In genomic region chr10:53744746-53745145, GRCh38 we compare ENCODE assay signal across 31 cellular contexts.
"Had no signal": no experiment of that assay in that cellular context is flagged by ENCODE, and none has a peak within 500 bp of the region (broad histone marks: within the 10 kb centered on the region; RNA-seq: fewer than 3 reads in every experiment).

No MANE protein-coding gene starts in this region.

- H3K36me3 Mint-ChIP-seq: activated naive CD4-positive, alpha-beta T cell treated with anti-CD3 and anti-CD28 coated beads, Interleukin-2, amount 10 ng/mL, durations not matched to agents 7 days and 5 days; activated naive CD8-positive, alpha-beta T cell; brain had no signal

- H3K4me1 Mint-ChIP-seq: activated CD4-positive, alpha-beta T cell treated with anti-CD3 and anti-CD28 coated beads for 36 hours; activated CD4-positive, alpha-beta T cell treated with anti-CD3 and anti-CD28 coated beads, Interleukin-2, amount 10 ng/mL, durations not matched to agents 7 days and 5 days; activated naive CD4-positive, alpha-beta T cell treated with anti-CD3 and anti-CD28 coated beads, Interleukin-2, amount 10 ng/mL, durations not matched to agents 7 days and 5 days; activated naive CD8-positive, alpha-beta T cell treated with anti-CD3 and anti-CD28 coated beads, Interleukin-2, amount 50 U/mL, for 24 hours; brain had no signal

- H3K4me3 Mint-ChIP-seq: activated CD4-positive, alpha-beta T cell treated with anti-CD3 and anti-CD28 coated beads for 36 hours; activated CD4-positive, alpha-beta T cell treated with anti-CD3 and anti-CD28 coated beads, Interleukin-2, amount 10 ng/mL, durations not matched to agents 7 days and 5 days; activated CD8-positive, alpha-beta T cell treated with anti-CD3 and anti-CD28 coated beads, Interleukin-2, amount 10 ng/mL, durations not matched to agents 7 days and 5 days; activated naive CD4-positive, alpha-beta T cell treated with anti-CD3 and anti-CD28 coated beads, Interleukin-2, amount 10 ng/mL, durations not matched to agents 7 days and 5 days; activated naive CD8-positive, alpha-beta T cell; activated naive CD8-positive, alpha-beta T cell treated with anti-CD3 and anti-CD28 coated beads, Interleukin-2, amount 50 U/mL, for 24 hours; activated T-cell treated with anti-CD3 and anti-CD28 coated beads, Interleukin-2, amount 50 U/mL, for 4 hours; activated T-helper 1 cell treated with anti-CD3 and anti-CD28 coated beads, Interleukin-12 subunit alpha, Interleukin-12 subunit beta, Interleukin-2, Interleukin-4 antibody, amounts not matched to agents 30 ng/mL and 10 ng/mL and 1 ng/mL, durations not matched to agents 14 hours and 24 hours and 36 hours; brain had no signal

- H3K27ac Mint-ChIP-seq: activated CD4-positive, alpha-beta T cell treated with anti-CD3 and anti-CD28 coated beads for 36 hours; activated CD4-positive, alpha-beta T cell treated with anti-CD3 and anti-CD28 coated beads, Interleukin-2, amount 10 ng/mL, durations not matched to agents 7 days and 5 days; activated CD8-positive, alpha-beta T cell treated with anti-CD3 and anti-CD28 coated beads, Interleukin-2, amount 10 ng/mL, durations not matched to agents 7 days and 5 days; activated naive CD4-positive, alpha-beta T cell treated with anti-CD3 and anti-CD28 coated beads, Interleukin-2, amount 10 ng/mL, durations not matched to agents 7 days and 5 days; activated naive CD8-positive, alpha-beta T cell; activated naive CD8-positive, alpha-beta T cell treated with anti-CD3 and anti-CD28 coated beads, Interleukin-2, amount 50 U/mL, for 24 hours; activated T-helper 1 cell treated with anti-CD3 and anti-CD28 coated beads, Interleukin-12 subunit alpha, Interleukin-12 subunit beta, Interleukin-2, Interleukin-4 antibody, amounts not matched to agents 30 ng/mL and 10 ng/mL and 1 ng/mL, durations not matched to agents 14 hours and 24 hours and 36 hours; brain had no signal

- H3K9me3 Mint-ChIP-seq: activated CD4-positive, alpha-beta T cell treated with anti-CD3 and anti-CD28 coated beads, Interleukin-2, amount 10 ng/mL, durations not matched to agents 7 days and 5 days had no signal

- DNase-seq: activated CD4-positive, alpha-beta T cell treated with anti-CD3 and anti-CD28 coated beads for 36 hours; activated CD4-positive, alpha-beta T cell treated with anti-CD3 and anti-CD28 coated beads, Interleukin-2, amount 10 ng/mL, durations not matched to agents 7 days and 5 days; activated CD4-positive, alpha-beta T cell treated with anti-CD3 and anti-CD28 coated beads, Interleukin-2, amount 50 U/mL, for 48 hours; activated CD8-positive, alpha-beta T cell treated with anti-CD3 and anti-CD28 coated beads, Interleukin-2, amount 10 ng/mL, durations not matched to agents 7 days and 5 days; activated gamma-delta T cell treated with Interleukin-2 at 50 U/mL for 16 hours; activated naive CD4-positive, alpha-beta T cell treated with anti-CD3 and anti-CD28 coated beads, Interleukin-2, amount 10 ng/mL, durations not matched to agents 7 days and 5 days; activated naive CD8-positive, alpha-beta T cell treated with anti-CD3 and anti-CD28 coated beads, Interleukin-2, amount 50 U/mL, for 24 hours; activated T-cell treated with anti-CD3 and anti-CD28 coated beads, Interleukin-2, amount 50 U/mL, for 4 hours; anterior cingulate cortex; caudate nucleus; cerebellar nuclear complex; NCI-H1092 treated with DMSO at 0.1 percent for 48 hours; NCI-H1417; NCI-H146; NCI-H187 treated with DMSO at 0.1 percent for 48 hours; NCI-H2081; NCI-H226; NCI-H446 treated with DMSO at 0.1 percent for 48 hours; NCI-H524; NCI-H69; NK-92 treated with Interleukin-12 subunit alpha and Interleukin-12 subunit beta, amount 100 ng/mL, for 24 hours; OCI-M1; Right ventricle myocardium superior; SW 1271; T-helper 1 cell; T-helper 2 cell; T1000 had no signal

- ATAC-seq: activated CD4-positive, alpha-beta T cell treated with anti-CD3 and anti-CD28 coated beads for 36 hours; activated CD4-positive, CD25-positive, alpha-beta regulatory T cell treated with anti-CD3 and anti-CD28 coated beads, Interleukin-2, amount 50 U/mL, for 24 hours; activated CD8-positive, alpha-beta T cell treated with anti-CD3 and anti-CD28 coated beads, Interleukin-2, amount 10 ng/mL, durations not matched to agents 7 days and 5 days; activated naive CD8-positive, alpha-beta T cell treated with anti-CD3 and anti-CD28 coated beads, Interleukin-2, amount 50 U/mL, for 24 hours; activated T-cell treated with anti-CD3 and anti-CD28 coated beads, Interleukin-2, amount 50 U/mL, for 4 hours had no signal

- H3K27me3 Mint-ChIP-seq: activated CD4-positive, alpha-beta T cell treated with anti-CD3 and anti-CD28 coated beads for 36 hours; activated CD4-positive, alpha-beta T cell treated with anti-CD3 and anti-CD28 coated beads, Interleukin-2, amount 10 ng/mL, durations not matched to agents 7 days and 5 days; activated naive CD4-positive, alpha-beta T cell treated with anti-CD3 and anti-CD28 coated beads, Interleukin-2, amount 10 ng/mL, durations not matched to agents 7 days and 5 days; activated naive CD8-positive, alpha-beta T cell; activated naive CD8-positive, alpha-beta T cell treated with anti-CD3 and anti-CD28 coated beads, Interleukin-2, amount 50 U/mL, for 24 hours; brain had no signal
